ENCODE assay signal across 8 cellular contexts in the genomic region with DNA sequence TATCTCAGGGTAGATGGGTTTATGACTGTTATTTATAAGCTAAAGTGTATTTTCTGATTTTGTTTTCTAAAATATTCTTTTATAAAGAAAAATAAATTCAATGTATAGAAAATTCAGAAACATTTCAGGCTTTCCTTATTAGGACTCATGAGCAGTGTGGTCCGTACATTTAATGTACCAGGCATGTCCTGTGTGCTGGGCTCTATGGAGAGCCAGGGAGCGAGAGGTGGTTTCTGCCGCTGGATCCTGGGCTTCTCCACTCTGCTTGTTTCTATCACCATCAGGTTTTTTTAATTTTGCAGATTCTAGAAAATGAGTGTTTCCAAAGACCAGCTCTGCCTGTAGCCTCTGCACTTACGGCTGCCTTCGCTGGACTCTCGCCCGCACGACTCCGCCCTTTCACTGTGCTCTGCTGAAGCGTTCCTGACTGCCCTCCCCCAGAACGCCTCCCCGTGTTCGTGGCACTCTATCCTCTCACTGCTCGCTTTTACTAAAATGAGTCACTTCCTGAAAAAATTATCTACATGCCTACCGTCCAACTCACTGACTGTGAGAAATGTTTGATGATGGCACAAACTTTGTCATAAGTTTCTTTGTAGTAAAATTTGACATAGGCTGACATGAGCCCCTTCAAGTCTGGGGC.
A peak's percentile ranks its signal among the peaks of the same experiment; 100 is the strongest.
DNase-seq lines count a peak whose midpoint lies in the region; ATAC-seq and TF ChIP-seq lines count a peak whose summit lies in the region.

No MANE protein-coding gene starts in this region.

- peaks cover 6% of the 10 kb centered on the region for H3K9me3 Mint-ChIP-seq in endodermal cell

- H3K4me1 ChIP-seq in Peyer's patch, result peaks cover 0 to 3% (median 0%) of the 10 kb centered on the region in 4 donors
- no peaks in the 10 kb centered on the region for H3K4me1 ChIP-seq in endodermal cell (ENCODE audit: control insufficient read depth, insufficient read depth, low read length)

- H3K27me3 ChIP-seq in Peyer's patch (no peaks in the 10 kb centered on the region), endodermal cell (ENCODE audit: control insufficient read depth, insufficient read depth, low read length, poor library complexity, severe bottlenecking) (no peaks in the 10 kb centered on the region)

- H3K4me3 ChIP-seq in Peyer's patch (no peak overlapping the region), endodermal cell (ENCODE audit: low read length) (no peak overlapping the region)

- H3K4me1 Mint-ChIP-seq in endodermal cell, result no peaks in the 10 kb centered on the region

- H3K4me3 Mint-ChIP-seq in endodermal cell, result no peak overlapping the region

- H3K9me3 ChIP-seq in Peyer's patch (no peaks in the 10 kb centered on the region), endodermal cell (ENCODE audit: control insufficient read depth, low read length) (no peaks in the 10 kb centered on the region)

- TF ChIP-seq CTCF in Peyer's patch (IDR thresholded peaks at IDR 0.05) (no peak), endodermal cell (conservative IDR thresholded peaks at IDR 0.05) (no peak)

- H3K36me3 ChIP-seq in Peyer's patch, result peaks cover 0 to 23% (median 0%) of the 10 kb centered on the region in 3 donors
- H3K36me3 ChIP-seq in endodermal cell (ENCODE audit: control insufficient read depth, insufficient read depth, low read length), result peaks cover 37% of the 10 kb centered on the region

- WGBS in endodermal cell (ENCODE audit: insufficient coverage in 1 of 2, insufficient read length in 1 of 2), 2 experiments, result 85 to 88% methylated on average over 9 to 15 of the region's 15 CpGs

- peak overlapping the region in 2 of 4 donors; percentile 50 to 51 for H3K27ac ChIP-seq in Peyer's patch
- no peak overlapping the region for H3K27ac ChIP-seq in endodermal cell (ENCODE audit: low read depth, low read length)

- DNase-seq in Peyer's patch (peak in 2 of 3 donors; percentile 80), amniotic stem cell (lab: John Stamatoyannopoulos, UW) (peak; percentile 93), islet precursor cell (peak; percentile 51), endodermal cell (no peak), NCI-H1694 (lab: John Stamatoyannopoulos, UW) (no peak)
- peak; percentile 8 to 31 (median 12) for DNase-seq in stimulated activated CD4-positive, alpha-beta T cell treated with anti-CD3 and anti-CD28 coated beads, TNF-alpha, amount 100 ng/mL, for 48 hours (ENCODE audit: low read depth in 3 of 3)

- H3K27ac Mint-ChIP-seq in endodermal cell, result no peak overlapping the region

- no peak overlapping the region for H3K9ac ChIP-seq in endodermal cell (ENCODE audit: extremely low read depth, low read length, poor library complexity, severe bottlenecking)

- no peaks in the 10 kb centered on the region for H3K27me3 Mint-ChIP-seq in endodermal cell (ENCODE audit: insufficient read depth)

- TF ChIP-seq POLR2A in Peyer's patch (IDR thresholded peaks at IDR 0.05), result no peak

- H3K36me3 Mint-ChIP-seq in endodermal cell (ENCODE audit: low read depth), result peaks cover 55% of the 10 kb centered on the region

- ATAC-seq in GM18520 (IDR thresholded peaks at IDR 0.05; ENCODE audit: unreplicated experiment), result peak; percentile 88
- ATAC-seq in HG02938 (IDR thresholded peaks at IDR 0.05; ENCODE audit: unreplicated experiment), result peak; percentile 80

Comparison
In these comparisons a context has a peak if more than half of its experiments do, and no peak if none do; other contexts are left out.
1. DNase-seq: peak in Peyer's patch (2 of 3), amniotic stem cell (single experiment), islet precursor cell (single experiment) and stimulated activated CD4-positive, alpha-beta T cell treated with anti-CD3 and anti-CD28 coated beads, TNF-alpha, amount 100 ng/mL, for 48 hours (3 of 3); none in endodermal cell (single experiment) and NCI-H1694 (single experiment).